24 cellular contexts compared by ENCODE assay signal in genomic region chr3:46549408-46549904, GRCh38. TPM values are rescaled to one million over a fixed set of nuclear protein-coding genes. Genes with fewer than 3 reads are reported as not detected.
DNase-seq lines count a peak whose midpoint lies in the region; ATAC-seq and TF ChIP-seq lines count a peak whose summit lies in the region.
"Had no signal": no experiment of that assay in that cellular context is flagged by ENCODE, and none has a peak within 500 bp of the region (broad histone marks: within the 10 kb centered on the region; RNA-seq: fewer than 3 reads in every experiment).

No MANE protein-coding gene starts in this region.

- peaks cover 0 to 54% of the 10 kb centered on the region in 2 donors for H3K36me3 ChIP-seq in psoas muscle (ENCODE audit: insufficient read depth in 1 of 2, low read depth in 1 of 2)
- H3K36me3 ChIP-seq: BE2C, upper lobe of right lung had no signal

- H3K27ac ChIP-seq in psoas muscle = peak overlapping the region; percentile 34
- H3K27ac ChIP-seq: upper lobe of right lung had no signal

- no peak for DNase-seq in activated CD4-positive, alpha-beta T cell treated with anti-CD3 and anti-CD28 coated beads, Interleukin-2, amount 10 ng/mL, durations not matched to agents 7 days and 5 days
- no peak for DNase-seq in activated CD4-positive, alpha-beta T cell treated with anti-CD3 and anti-CD28 coated beads, Interleukin-2, amount 50 U/mL, for 48 hours
- peak; percentile 68 for DNase-seq in NCI-H226
- peak; percentile 29 for DNase-seq in amniotic epithelial cell (ENCODE audit: low read depth)
- DNase-seq in psoas muscle = no peak
- DNase-seq in nephron progenitor cell = no peak
- no peak for DNase-seq in amygdala (lab: John Stamatoyannopoulos, UW)
- DNase-seq in hippocampal formation (lab: John Stamatoyannopoulos, UW) = no peak
- DNase-seq: 8988T; activated CD4-positive, alpha-beta T cell treated with anti-CD3 and anti-CD28 coated beads, Interleukin-2, amount 10 ng/mL, durations not matched to agents 24 days and 14 days; activated T-cell treated with anti-CD3 and anti-CD28 coated beads, Interleukin-2, amount 50 U/mL, for 1 hour; BE2C; HCEC 1CT; mesenchymal stem cell; natural killer cell; NCI-H2029; stimulated activated CD4-positive, alpha-beta T cell treated with anti-CD3 and anti-CD28 coated beads, Interleukin-2, amount 100 ng/mL, for 48 hours; upper lobe of right lung had no signal

- H3K27ac Mint-ChIP-seq in activated CD4-positive, alpha-beta T cell treated with anti-CD3 and anti-CD28 coated beads, Interleukin-2, amount 10 ng/mL, durations not matched to agents 7 days and 5 days = peak overlapping the region; percentile 51
- H3K27ac Mint-ChIP-seq in nephron progenitor cell = no peak overlapping the region
- H3K27ac Mint-ChIP-seq: activated CD4-positive, alpha-beta T cell treated with anti-CD3 and anti-CD28 coated beads, Interleukin-2, amount 10 ng/mL, durations not matched to agents 24 days and 14 days; activated naive CD4-positive, alpha-beta T cell treated with anti-CD3 and anti-CD28 coated beads, Interleukin-2, amount 50 U/mL, for 24 hours; dendritic cell treated with granulocyte-macrophage colony-stimulating factor and Interleukin-4, amounts not matched to agents 40 ng/mL and 50 ng/mL, for 4 days; natural killer cell had no signal

- peaks cover 44% of the 10 kb centered on the region for H3K4me1 Mint-ChIP-seq in activated CD4-positive, alpha-beta T cell treated with anti-CD3 and anti-CD28 coated beads, Interleukin-2, amount 10 ng/mL, durations not matched to agents 7 days and 5 days
- no peaks in the 10 kb centered on the region for H3K4me1 Mint-ChIP-seq in nephron progenitor cell
- H3K4me1 Mint-ChIP-seq: natural killer cell had no signal

- H3K4me3 Mint-ChIP-seq in activated CD4-positive, alpha-beta T cell treated with anti-CD3 and anti-CD28 coated beads, Interleukin-2, amount 10 ng/mL, durations not matched to agents 7 days and 5 days = no peak overlapping the region
- H3K4me3 Mint-ChIP-seq in nephron progenitor cell = no peak overlapping the region
- H3K4me3 Mint-ChIP-seq: activated CD4-positive, alpha-beta T cell treated with anti-CD3 and anti-CD28 coated beads, Interleukin-2, amount 10 ng/mL, durations not matched to agents 24 days and 14 days; activated naive CD4-positive, alpha-beta T cell treated with anti-CD3 and anti-CD28 coated beads, Interleukin-2, amount 50 U/mL, for 24 hours; dendritic cell treated with granulocyte-macrophage colony-stimulating factor and Interleukin-4, amounts not matched to agents 40 ng/mL and 50 ng/mL, for 4 days; natural killer cell had no signal

- H3K27me3 Mint-ChIP-seq in activated CD4-positive, alpha-beta T cell treated with anti-CD3 and anti-CD28 coated beads, Interleukin-2, amount 10 ng/mL, durations not matched to agents 7 days and 5 days = peaks cover 17% of the 10 kb centered on the region
- H3K27me3 Mint-ChIP-seq in nephron progenitor cell (ENCODE audit: low read depth, poor library complexity) = peaks cover 20% of the 10 kb centered on the region
- H3K27me3 Mint-ChIP-seq: activated naive CD4-positive, alpha-beta T cell treated with anti-CD3 and anti-CD28 coated beads, Interleukin-2, amount 50 U/mL, for 24 hours had no signal

- 64 to 73% (median 67%) methylated on average over 4 of the region's 4 CpGs for WGBS in psoas muscle, 3 donors

- H3K27me3 ChIP-seq in psoas muscle (ENCODE audit: insufficient read depth in 3 of 3, low read length in 2 of 3) = no peaks in the 10 kb centered on the region
- H3K27me3 ChIP-seq: BE2C, upper lobe of right lung had no signal

- CTCF ChIA-PET in activated CD4-positive, alpha-beta T cell treated with anti-CD3 and anti-CD28 coated beads, Interleukin-2, amount 10 ng/mL, durations not matched to agents 7 days and 5 days (lab: Charles Lee) = interaction anchor here (0.7 to 3.0 kb wide), 9 partner anchors 9 to 336 kb away, joined by 3 to 11 read pairs (median 4); no protein-coding TSS in a partner anchor

- peaks cover 4% of the 10 kb centered on the region for H3K9me3 Mint-ChIP-seq in activated CD4-positive, alpha-beta T cell treated with anti-CD3 and anti-CD28 coated beads, Interleukin-2, amount 10 ng/mL, durations not matched to agents 7 days and 5 days
- H3K9me3 Mint-ChIP-seq in nephron progenitor cell = peaks cover 11% of the 10 kb centered on the region
- H3K9me3 Mint-ChIP-seq: activated CD4-positive, alpha-beta T cell treated with anti-CD3 and anti-CD28 coated beads, Interleukin-2, amount 10 ng/mL, durations not matched to agents 24 days and 14 days; activated naive CD4-positive, alpha-beta T cell treated with anti-CD3 and anti-CD28 coated beads, Interleukin-2, amount 50 U/mL, for 24 hours; dendritic cell treated with granulocyte-macrophage colony-stimulating factor and Interleukin-4, amounts not matched to agents 40 ng/mL and 50 ng/mL, for 4 days; natural killer cell had no signal

- H3K9me3 ChIP-seq in psoas muscle = no peaks in the 10 kb centered on the region
- H3K9me3 ChIP-seq: BE2C, upper lobe of right lung had no signal

- POLR2A ChIA-PET in activated CD4-positive, alpha-beta T cell treated with anti-CD3 and anti-CD28 coated beads, Interleukin-2, amount 10 ng/mL, durations not matched to agents 7 days and 5 days (lab: Charles Lee) = no interaction called here

- no peak overlapping the region for H3K4me3 ChIP-seq in psoas muscle
- H3K4me3 ChIP-seq: upper lobe of right lung had no signal

- peaks cover 7% of the 10 kb centered on the region for H3K36me3 Mint-ChIP-seq in activated CD4-positive, alpha-beta T cell treated with anti-CD3 and anti-CD28 coated beads, Interleukin-2, amount 10 ng/mL, durations not matched to agents 7 days and 5 days (ENCODE audit: low read depth)
- no peaks in the 10 kb centered on the region for H3K36me3 Mint-ChIP-seq in nephron progenitor cell (ENCODE audit: low read depth)
- H3K36me3 Mint-ChIP-seq: activated naive CD4-positive, alpha-beta T cell treated with anti-CD3 and anti-CD28 coated beads, Interleukin-2, amount 50 U/mL, for 24 hours; natural killer cell had no signal

- no peak for ATAC-seq in psoas muscle
- ATAC-seq: HepG2, natural killer cell, upper lobe of right lung had no signal

- intact Hi-C loops in psoas muscle (cut with DNase I) = loop anchor here in 1 of 2 donors (5.0 kb wide), 1 partner anchor 47 kb away; no protein-coding TSS in a partner anchor

- no peak for TF ChIP-seq CTCF in psoas muscle (IDR thresholded peaks at IDR 0.05)
- no peak for TF ChIP-seq CTCF in nephron progenitor cell (IDR thresholded peaks at IDR 0.05)

- H3K4me1 ChIP-seq in psoas muscle = peaks cover 33% of the 10 kb centered on the region
- H3K4me1 ChIP-seq: BE2C, upper lobe of right lung had no signal

RNA-seq across cellular contexts. Expression of gene LRRC2, which starts 16.6 kb away (rescaled TPM):
- total RNA-seq in activated CD4-positive, alpha-beta T cell treated with anti-CD3 and anti-CD28 coated beads, Interleukin-2, amount 10 ng/mL, durations not matched to agents 7 days and 5 days = under 1 TPM; 0.27 to 0.29 TPM
- total RNA-seq in psoas muscle = 100 to 1,000 TPM in 1 of 4 donors, 10 to 100 TPM in 3; 65.1 to 160 (median 95.6) TPM
- 10 to 100 TPM in 2 of 3 donors, 1 to 10 TPM in 1; 8.3 to 60.3 (median 57.9) TPM for polyA plus RNA-seq in psoas muscle
- total RNA-seq: activated CD4-positive, alpha-beta T cell treated with anti-CD3 and anti-CD28 coated beads, Interleukin-2, amount 10 ng/mL, durations not matched to agents 24 days and 14 days; NCI-H460 had no signal

RNA-seq across cellular contexts. Expression of gene RTP3, which starts 51.7 kb away (rescaled TPM):
- not detected for total RNA-seq in activated CD4-positive, alpha-beta T cell treated with anti-CD3 and anti-CD28 coated beads, Interleukin-2, amount 10 ng/mL, durations not matched to agents 7 days and 5 days
- not detected for total RNA-seq in psoas muscle
- under 1 TPM in 1 of 3 donors, not detected in 2; 0.01 TPM for polyA plus RNA-seq in psoas muscle
- total RNA-seq: activated CD4-positive, alpha-beta T cell treated with anti-CD3 and anti-CD28 coated beads, Interleukin-2, amount 10 ng/mL, durations not matched to agents 24 days and 14 days; frontal cortex; natural killer cell; NCI-H460; posterior vena cava; upper lobe of right lung had no signal
- polyA plus RNA-seq: HepG2 had no signal

Comparison
In these comparisons a context has a peak if more than half of its experiments do, and no peak if none do; other contexts are left out.
1. DNase-seq: peak in NCI-H226 (single experiment) and amniotic epithelial cell (single experiment); none in activated CD4-positive, alpha-beta T cell treated with anti-CD3 and anti-CD28 coated beads, Interleukin-2, amount 10 ng/mL, durations not matched to agents 7 days and 5 days (single experiment), activated CD4-positive, alpha-beta T cell treated with anti-CD3 and anti-CD28 coated beads, Interleukin-2, amount 50 U/mL, for 48 hours (0 of 2), psoas muscle (0 of 2), nephron progenitor cell (single experiment), amygdala (0 of 56) and hippocampal formation (0 of 2).
2. RNA of gene LRRC2, which starts 16.6 kb away (total RNA-seq): 65.1 to 160 TPM in psoas muscle; 0.27 to 0.29 TPM in activated CD4-positive, alpha-beta T cell treated with anti-CD3 and anti-CD28 coated beads, Interleukin-2, amount 10 ng/mL, durations not matched to agents 7 days and 5 days; every median in the first group is over 10 times any median in the second.